Comparison of ENCODE assay signal across 11 cellular contexts in the genomic region with DNA sequence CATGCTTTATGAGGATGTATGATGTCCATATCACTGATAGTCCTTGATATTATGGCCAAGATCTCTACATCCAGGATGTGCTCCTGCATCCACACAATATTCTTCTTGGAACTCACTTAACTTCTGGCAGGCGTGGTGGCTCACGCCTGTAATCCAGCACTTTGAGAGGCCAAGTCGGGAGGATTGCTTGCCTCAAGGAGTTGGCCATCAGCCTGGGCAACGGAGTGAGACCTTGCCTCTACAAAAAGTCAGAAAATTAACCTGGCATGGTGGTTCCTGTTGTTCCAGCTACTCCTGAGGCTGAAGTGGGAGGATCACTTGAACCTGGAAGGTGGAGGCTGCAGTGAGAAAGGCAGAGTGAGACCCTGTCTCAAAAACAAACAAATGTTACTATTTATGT. TPM values are rescaled to one million over a fixed set of nuclear protein-coding genes. Genes with fewer than 3 reads are reported as not detected.
A peak's percentile ranks its signal among the peaks of the same experiment; 100 is the strongest.
DNase-seq lines count a peak whose midpoint lies in the region; ATAC-seq and TF ChIP-seq lines count a peak whose summit lies in the region.
"Had no signal": no experiment of that assay in that cellular context is flagged by ENCODE, and none has a peak within 500 bp of the region (broad histone marks: within the 10 kb centered on the region; RNA-seq: fewer than 3 reads in every experiment).

No MANE protein-coding gene starts in this region.

- ATAC-seq in CD8-positive, alpha-beta T cell, result no peak
- ATAC-seq in activated naive CD8-positive, alpha-beta T cell treated with anti-CD3 and anti-CD28 coated beads, Interleukin-2, amount 10 ng/mL, durations not matched to agents 7 days and 5 days (ENCODE audit: low read depth), result no peak
- ATAC-seq in natural killer cell, result no peak
- ATAC-seq in GM21367 (IDR thresholded peaks at IDR 0.05; ENCODE audit: unreplicated experiment), result no peak

- no peaks in the 10 kb centered on the region for H3K27me3 ChIP-seq in CD8-positive, alpha-beta T cell (ENCODE audit: insufficient read depth, low read length)
- H3K27me3 ChIP-seq in transverse colon, result no peaks in the 10 kb centered on the region

- H3K27me3 Mint-ChIP-seq in CD8-positive, alpha-beta T cell (ENCODE audit: low read depth), result no peaks in the 10 kb centered on the region
- H3K27me3 Mint-ChIP-seq in HFFc6 (ENCODE audit: insufficient read depth), result peaks cover 9% of the 10 kb centered on the region
- H3K27me3 Mint-ChIP-seq in activated naive CD8-positive, alpha-beta T cell treated with anti-CD3 and anti-CD28 coated beads, Interleukin-2, amount 10 ng/mL, durations not matched to agents 7 days and 5 days, result no peaks in the 10 kb centered on the region
- peaks cover 0 to 3% of the 10 kb centered on the region in 2 donors for H3K27me3 Mint-ChIP-seq in natural killer cell (ENCODE audit: low read depth in 2 of 2)

- peaks cover 13% of the 10 kb centered on the region for H3K4me1 ChIP-seq in CD8-positive, alpha-beta T cell (ENCODE audit: insufficient read depth, low read length)
- H3K4me1 ChIP-seq in transverse colon, result peaks cover 4 to 24% (median 15%) of the 10 kb centered on the region in 4 donors

- H3K9me3 Mint-ChIP-seq in CD8-positive, alpha-beta T cell, result no peaks in the 10 kb centered on the region
- H3K9me3 Mint-ChIP-seq in HFFc6, result no peaks in the 10 kb centered on the region
- H3K9me3 Mint-ChIP-seq in activated naive CD8-positive, alpha-beta T cell treated with anti-CD3 and anti-CD28 coated beads, Interleukin-2, amount 10 ng/mL, durations not matched to agents 7 days and 5 days, result no peaks in the 10 kb centered on the region
- no peaks in the 10 kb centered on the region for H3K9me3 Mint-ChIP-seq in natural killer cell

- WGBS in transverse colon (ENCODE audit: low coverage in 1 of 2), 2 donors, result 82 to 91% methylated on average over 3 to 4 of the region's 4 CpGs

- H3K4me3 ChIP-seq in CD8-positive, alpha-beta T cell (ENCODE audit: low read depth, low read length), result no peak overlapping the region
- no peak overlapping the region for H3K4me3 ChIP-seq in transverse colon

- TF ChIP-seq CTCF in CD8-positive, alpha-beta T cell (IDR thresholded peaks at IDR 0.05), result no peak
- TF ChIP-seq CTCF in HFFc6 (IDR thresholded peaks at IDR 0.05), result no peak
- TF ChIP-seq CTCF in natural killer cell (IDR thresholded peaks at IDR 0.05), result no peak
- TF ChIP-seq CTCF in transverse colon (IDR thresholded peaks at IDR 0.05), result no peak

- peaks cover 31% of the 10 kb centered on the region for H3K4me1 Mint-ChIP-seq in CD8-positive, alpha-beta T cell (ENCODE audit: low read depth)
- H3K4me1 Mint-ChIP-seq in HFFc6 (ENCODE audit: low read depth) (peaks cover 25% of the 10 kb centered on the region), natural killer cell (peaks cover 37 to 51% of the 10 kb centered on the region in 2 donors)
- peaks cover 22% of the 10 kb centered on the region for H3K4me1 Mint-ChIP-seq in activated naive CD8-positive, alpha-beta T cell treated with anti-CD3 and anti-CD28 coated beads, Interleukin-2, amount 10 ng/mL, durations not matched to agents 7 days and 5 days

- H3K9me3 ChIP-seq in CD8-positive, alpha-beta T cell (ENCODE audit: low read length), result no peaks in the 10 kb centered on the region
- no peaks in the 10 kb centered on the region for H3K9me3 ChIP-seq in transverse colon

- no peak for TF ChIP-seq EP300 in transverse colon (IDR thresholded peaks at IDR 0.05; ENCODE audit: low read depth)

- in situ Hi-C loops in transverse colon (cut with MboI; ENCODE audit: low pct_ligation_motif_present in 1 of 4, low pct_unique_long_range_greater_than_20kb in 1 of 4, low sequenced_read_pairs in 3 of 4), result loop anchor here in 3 of 4 donors (5.0 to 10.0 kb wide), 3 partner anchors 49 to 59 kb away; a partner anchor contains a TSS

- H3K27ac Mint-ChIP-seq in CD8-positive, alpha-beta T cell, result no peak overlapping the region
- H3K27ac Mint-ChIP-seq in HFFc6 (no peak overlapping the region; the same call in 1 of the 2 replicates), natural killer cell (peak overlapping the region in 1 of 2 donors; percentile 66)
- no peak overlapping the region for H3K27ac Mint-ChIP-seq in activated naive CD8-positive, alpha-beta T cell treated with anti-CD3 and anti-CD28 coated beads, Interleukin-2, amount 10 ng/mL, durations not matched to agents 7 days and 5 days

- TF ChIP-seq POLR2A in transverse colon (IDR thresholded peaks at IDR 0.05), result no peak

- intact Hi-C loops in CD8-positive, alpha-beta T cell (cut with DNase I, micrococcal nuclease), result loop anchor here in 1 of 2 experiments (10.0 kb wide), 2 partner anchors 911 to 1109 kb away; a partner anchor contains a TSS
- intact Hi-C loops in natural killer cell (cut with micrococcal nuclease) (no loop called here), transverse colon (cut with DNase I; ENCODE audit: low total_unique reads) (loop anchor here (10.0 kb wide), 1 partner anchor 509 kb away; no protein-coding TSS in a partner anchor)

- POLR2A ChIA-PET in CD8-positive, alpha-beta T cell (lab: Charles Lee), result interaction anchor here (3.2 kb wide), 1 partner anchor 53 kb away, joined by 95 read pairs; a partner anchor contains a TSS
- POLR2A ChIA-PET in activated naive CD8-positive, alpha-beta T cell treated with anti-CD3 and anti-CD28 coated beads, Interleukin-2, amount 10 ng/mL, durations not matched to agents 7 days and 5 days (lab: Charles Lee), result interaction anchor here (4.2 kb wide), 1 partner anchor 53 kb away, joined by 95 read pairs; a partner anchor contains a TSS

- peak overlapping the region; percentile 100 for H3K4me3 Mint-ChIP-seq in CD8-positive, alpha-beta T cell
- H3K4me3 Mint-ChIP-seq in HFFc6 (peak overlapping the region; percentile 98), natural killer cell (peak overlapping the region; percentile 56)
- H3K4me3 Mint-ChIP-seq in activated naive CD8-positive, alpha-beta T cell treated with anti-CD3 and anti-CD28 coated beads, Interleukin-2, amount 10 ng/mL, durations not matched to agents 7 days and 5 days, result peak overlapping the region; percentile 94

- peaks cover 31% of the 10 kb centered on the region for H3K36me3 Mint-ChIP-seq in CD8-positive, alpha-beta T cell
- H3K36me3 Mint-ChIP-seq in HFFc6 (ENCODE audit: low read depth), result peaks cover 42% of the 10 kb centered on the region
- peaks cover 43% of the 10 kb centered on the region for H3K36me3 Mint-ChIP-seq in activated naive CD8-positive, alpha-beta T cell treated with anti-CD3 and anti-CD28 coated beads, Interleukin-2, amount 10 ng/mL, durations not matched to agents 7 days and 5 days
- H3K36me3 Mint-ChIP-seq in natural killer cell, result peaks cover 15% of the 10 kb centered on the region

- H3K27ac ChIP-seq in CD8-positive, alpha-beta T cell (ENCODE audit: low read depth, low read length), result no peak overlapping the region
- no peak overlapping the region for H3K27ac ChIP-seq in transverse colon

- CTCF ChIA-PET in CD8-positive, alpha-beta T cell (lab: Charles Lee), result interaction anchor here (1.2 kb wide), 1 partner anchor 53 kb away, joined by 3 read pairs; no protein-coding TSS in a partner anchor

- no peaks in the 10 kb centered on the region for H3K36me3 ChIP-seq in CD8-positive, alpha-beta T cell (ENCODE audit: insufficient read depth, low read length)
- no peaks in the 10 kb centered on the region for H3K36me3 ChIP-seq in transverse colon

- DNase-seq in CD8-positive, alpha-beta T cell, result no peak
- DNase-seq in HFFc6 (no peak), natural killer cell (no peak), transverse colon (no peak), activated gamma-delta T cell treated with Interleukin-2 at 50 U/mL for 16 hours (no peak), NCI-H2081 (lab: John Stamatoyannopoulos, UW) (no peak)
- DNase-seq in activated naive CD8-positive, alpha-beta T cell treated with anti-CD3 and anti-CD28 coated beads, Interleukin-2, amount 10 ng/mL, durations not matched to agents 7 days and 5 days, result no peak
- DNase-seq: GDM1; NCI-H187 treated with DMSO at 0.1 percent for 48 hours; stimulated activated CD4-positive, alpha-beta T cell treated with anti-CD3 and anti-CD28 coated beads, Interleukin-12 subunit alpha, Interleukin-12 subunit beta, amount 100 ng/mL, for 4 hours had no signal

RNA-seq across cellular contexts. Expression of a gene that starts 2.3 kb away (rescaled TPM):
- 100 to 1,000 TPM; 245 to 248 TPM for total RNA-seq in CD8-positive, alpha-beta T cell
- total RNA-seq in HFFc6 (2021; fragmentation: NEBNext Ultra II Directional; extraction: Animal tissue kit (Norgen Biotek cat#: 25700)), result 100 to 1,000 TPM; 149 to 284 (median 243) TPM
- total RNA-seq in activated naive CD8-positive, alpha-beta T cell treated with anti-CD3 and anti-CD28 coated beads, Interleukin-2, amount 10 ng/mL, durations not matched to agents 7 days and 5 days, result 100 to 1,000 TPM; 356 to 360 TPM
- 100 to 1,000 TPM; 225 to 285 (median 270) TPM for total RNA-seq in natural killer cell
- total RNA-seq in transverse colon, result 100 to 1,000 TPM in 3 of 4 donors, 10 to 100 TPM in 1; 61.4 to 213 (median 130) TPM

RNA-seq across cellular contexts. Expression of a gene that starts 54.2 kb away (rescaled TPM):
- 100 to 1,000 TPM; 490 to 494 TPM for total RNA-seq in CD8-positive, alpha-beta T cell
- 100 to 1,000 TPM; 207 to 297 (median 258) TPM for total RNA-seq in HFFc6 (2021; fragmentation: NEBNext Ultra II Directional; extraction: Animal tissue kit (Norgen Biotek cat#: 25700))
- total RNA-seq in activated naive CD8-positive, alpha-beta T cell treated with anti-CD3 and anti-CD28 coated beads, Interleukin-2, amount 10 ng/mL, durations not matched to agents 7 days and 5 days, result 100 to 1,000 TPM; 319 to 331 TPM
- 100 to 1,000 TPM; 328 to 423 (median 371) TPM for total RNA-seq in natural killer cell
- total RNA-seq in transverse colon, result 100 to 1,000 TPM in 2 of 4 donors, 10 to 100 TPM in 2; 78.4 to 131 (median 100) TPM

RNA-seq across cellular contexts. Expression of a gene that starts 54.3 kb away (rescaled TPM):
- 10 to 100 TPM; 21.4 to 21.8 TPM for total RNA-seq in CD8-positive, alpha-beta T cell
- total RNA-seq in HFFc6 (2021; fragmentation: NEBNext Ultra II Directional; extraction: Animal tissue kit (Norgen Biotek cat#: 25700)), result 10 to 100 TPM; 30.5 to 39.8 (median 33.5) TPM
- 10 to 100 TPM; 36.3 to 37.6 TPM for total RNA-seq in activated naive CD8-positive, alpha-beta T cell treated with anti-CD3 and anti-CD28 coated beads, Interleukin-2, amount 10 ng/mL, durations not matched to agents 7 days and 5 days
- 10 to 100 TPM; 21.0 to 26.1 (median 25.0) TPM for total RNA-seq in natural killer cell
- 10 to 100 TPM in 3 of 4 donors, under 1 TPM in 1; 0.75 to 21.5 (median 15.8) TPM for total RNA-seq in transverse colon
